Comparison of ENCODE assay signal across 1 cellular context in the genomic region with DNA sequence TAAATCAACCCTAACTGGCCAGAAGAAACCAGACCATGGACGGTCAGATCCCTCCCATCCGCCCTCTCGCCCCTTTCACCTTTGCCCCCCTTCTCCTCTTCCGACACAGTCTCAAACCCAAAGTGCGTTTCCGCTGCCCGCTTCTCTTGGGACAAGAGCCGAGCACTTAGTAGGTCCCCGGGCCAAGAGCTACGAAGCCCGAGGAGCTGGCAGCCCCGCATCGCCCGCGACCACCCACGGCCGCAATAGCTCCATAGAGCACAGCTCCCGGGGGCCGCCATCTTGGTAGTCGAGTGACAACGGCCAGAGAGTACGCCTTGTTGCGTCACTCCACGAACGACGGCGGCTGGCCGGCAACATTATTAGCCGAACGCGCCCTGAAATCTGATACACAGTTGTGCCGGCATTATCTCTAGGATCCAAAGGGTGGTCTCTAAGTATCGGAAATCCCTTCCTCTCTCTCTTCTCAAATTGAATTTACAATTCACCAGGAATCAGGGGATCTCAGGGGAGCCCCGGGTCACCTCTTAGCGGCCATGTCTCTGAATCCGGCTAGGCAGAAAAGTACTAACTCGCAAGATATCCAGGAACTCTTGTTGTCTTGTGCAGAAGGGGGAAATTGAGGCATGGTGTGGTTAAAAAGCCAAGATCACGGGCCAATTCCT.
TF ChIP-seq lines count a peak whose summit lies in the region.

A gene with protein sequence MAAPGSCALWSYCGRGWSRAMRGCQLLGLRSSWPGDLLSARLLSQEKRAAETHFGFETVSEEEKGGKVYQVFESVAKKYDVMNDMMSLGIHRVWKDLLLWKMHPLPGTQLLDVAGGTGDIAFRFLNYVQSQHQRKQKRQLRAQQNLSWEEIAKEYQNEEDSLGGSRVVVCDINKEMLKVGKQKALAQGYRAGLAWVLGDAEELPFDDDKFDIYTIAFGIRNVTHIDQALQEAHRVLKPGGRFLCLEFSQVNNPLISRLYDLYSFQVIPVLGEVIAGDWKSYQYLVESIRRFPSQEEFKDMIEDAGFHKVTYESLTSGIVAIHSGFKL (minus strand): TSS at position 298 of the 665 bp plus-strand sequence. CDS start 17 bp downstream, at position 281.

TF ChIP-seq in HepG2, 621 proteins besides CTCF, POLR2A, EP300 and RAD21 (continued from another document and continues in another):
- TF ChIP-seq SIN3A (IDR thresholded peaks at IDR 0.05; ENCODE audit: borderline replicate concordance, low read depth, low read length): peak; percentile 79
- TF ChIP-seq, protein P1, sequence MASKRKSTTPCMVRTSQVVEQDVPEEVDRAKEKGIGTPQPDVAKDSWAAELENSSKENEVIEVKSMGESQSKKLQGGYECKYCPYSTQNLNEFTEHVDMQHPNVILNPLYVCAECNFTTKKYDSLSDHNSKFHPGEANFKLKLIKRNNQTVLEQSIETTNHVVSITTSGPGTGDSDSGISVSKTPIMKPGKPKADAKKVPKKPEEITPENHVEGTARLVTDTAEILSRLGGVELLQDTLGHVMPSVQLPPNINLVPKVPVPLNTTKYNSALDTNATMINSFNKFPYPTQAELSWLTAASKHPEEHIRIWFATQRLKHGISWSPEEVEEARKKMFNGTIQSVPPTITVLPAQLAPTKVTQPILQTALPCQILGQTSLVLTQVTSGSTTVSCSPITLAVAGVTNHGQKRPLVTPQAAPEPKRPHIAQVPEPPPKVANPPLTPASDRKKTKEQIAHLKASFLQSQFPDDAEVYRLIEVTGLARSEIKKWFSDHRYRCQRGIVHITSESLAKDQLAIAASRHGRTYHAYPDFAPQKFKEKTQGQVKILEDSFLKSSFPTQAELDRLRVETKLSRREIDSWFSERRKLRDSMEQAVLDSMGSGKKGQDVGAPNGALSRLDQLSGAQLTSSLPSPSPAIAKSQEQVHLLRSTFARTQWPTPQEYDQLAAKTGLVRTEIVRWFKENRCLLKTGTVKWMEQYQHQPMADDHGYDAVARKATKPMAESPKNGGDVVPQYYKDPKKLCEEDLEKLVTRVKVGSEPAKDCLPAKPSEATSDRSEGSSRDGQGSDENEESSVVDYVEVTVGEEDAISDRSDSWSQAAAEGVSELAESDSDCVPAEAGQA (IDR thresholded peaks at IDR 0.05; ENCODE audit: low read depth): peak; percentile 92
- TF ChIP-seq, protein P1 (CRISPR knock-in tag; IDR thresholded peaks at IDR 0.05; ENCODE audit: borderline replicate concordance): 0 out of 2 replicates have a peak, but pooled peaks have one; percentile 58
- TF ChIP-seq ZNF646 (CRISPR knock-in tag; IDR thresholded peaks at IDR 0.05): no peak
- TF ChIP-seq PCBP1 (IDR thresholded peaks at IDR 0.05; ENCODE audit: borderline replicate concordance, low read depth, low read length): no peak
- peak; percentile 97 for TF ChIP-seq POLR2G (IDR thresholded peaks at IDR 0.05; ENCODE audit: low read depth, low read length)
- TF ChIP-seq CC2D1A (CRISPR knock-in tag; IDR thresholded peaks at IDR 0.05): no peak
- TF ChIP-seq, protein P2, sequence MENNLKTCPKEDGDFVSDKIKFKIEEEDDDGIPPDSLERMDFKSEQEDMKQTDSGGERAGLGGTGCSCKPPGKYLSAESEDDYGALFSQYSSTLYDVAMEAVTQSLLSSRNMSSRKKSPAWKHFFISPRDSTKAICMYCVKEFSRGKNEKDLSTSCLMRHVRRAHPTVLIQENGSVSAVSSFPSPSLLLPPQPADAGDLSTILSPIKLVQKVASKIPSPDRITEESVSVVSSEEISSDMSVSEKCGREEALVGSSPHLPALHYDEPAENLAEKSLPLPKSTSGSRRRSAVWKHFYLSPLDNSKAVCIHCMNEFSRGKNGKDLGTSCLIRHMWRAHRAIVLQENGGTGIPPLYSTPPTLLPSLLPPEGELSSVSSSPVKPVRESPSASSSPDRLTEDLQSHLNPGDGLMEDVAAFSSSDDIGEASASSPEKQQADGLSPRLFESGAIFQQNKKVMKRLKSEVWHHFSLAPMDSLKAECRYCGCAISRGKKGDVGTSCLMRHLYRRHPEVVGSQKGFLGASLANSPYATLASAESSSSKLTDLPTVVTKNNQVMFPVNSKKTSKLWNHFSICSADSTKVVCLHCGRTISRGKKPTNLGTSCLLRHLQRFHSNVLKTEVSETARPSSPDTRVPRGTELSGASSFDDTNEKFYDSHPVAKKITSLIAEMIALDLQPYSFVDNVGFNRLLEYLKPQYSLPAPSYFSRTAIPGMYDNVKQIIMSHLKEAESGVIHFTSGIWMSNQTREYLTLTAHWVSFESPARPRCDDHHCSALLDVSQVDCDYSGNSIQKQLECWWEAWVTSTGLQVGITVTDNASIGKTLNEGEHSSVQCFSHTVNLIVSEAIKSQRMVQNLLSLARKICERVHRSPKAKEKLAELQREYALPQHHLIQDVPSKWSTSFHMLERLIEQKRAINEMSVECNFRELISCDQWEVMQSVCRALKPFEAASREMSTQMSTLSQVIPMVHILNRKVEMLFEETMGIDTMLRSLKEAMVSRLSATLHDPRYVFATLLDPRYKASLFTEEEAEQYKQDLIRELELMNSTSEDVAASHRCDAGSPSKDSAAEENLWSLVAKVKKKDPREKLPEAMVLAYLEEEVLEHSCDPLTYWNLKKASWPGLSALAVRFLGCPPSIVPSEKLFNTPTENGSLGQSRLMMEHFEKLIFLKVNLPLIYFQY (CRISPR knock-in tag; IDR thresholded peaks at IDR 0.05; ENCODE audit: borderline replicate concordance): no peak
- TF ChIP-seq MTA1 (CRISPR knock-in tag; IDR thresholded peaks at IDR 0.05; ENCODE audit: borderline replicate concordance): peak; percentile 84; the same call in 1 of the 2 replicates
- TF ChIP-seq PAX8 (CRISPR knock-in tag; IDR thresholded peaks at IDR 0.05; ENCODE audit: borderline replicate concordance): peak; percentile 75; the same call in 1 of the 2 replicates
- no peak for TF ChIP-seq ZNF562 (CRISPR knock-in tag; IDR thresholded peaks at IDR 0.05; ENCODE audit: borderline replicate concordance)
- TF ChIP-seq, protein P3, sequence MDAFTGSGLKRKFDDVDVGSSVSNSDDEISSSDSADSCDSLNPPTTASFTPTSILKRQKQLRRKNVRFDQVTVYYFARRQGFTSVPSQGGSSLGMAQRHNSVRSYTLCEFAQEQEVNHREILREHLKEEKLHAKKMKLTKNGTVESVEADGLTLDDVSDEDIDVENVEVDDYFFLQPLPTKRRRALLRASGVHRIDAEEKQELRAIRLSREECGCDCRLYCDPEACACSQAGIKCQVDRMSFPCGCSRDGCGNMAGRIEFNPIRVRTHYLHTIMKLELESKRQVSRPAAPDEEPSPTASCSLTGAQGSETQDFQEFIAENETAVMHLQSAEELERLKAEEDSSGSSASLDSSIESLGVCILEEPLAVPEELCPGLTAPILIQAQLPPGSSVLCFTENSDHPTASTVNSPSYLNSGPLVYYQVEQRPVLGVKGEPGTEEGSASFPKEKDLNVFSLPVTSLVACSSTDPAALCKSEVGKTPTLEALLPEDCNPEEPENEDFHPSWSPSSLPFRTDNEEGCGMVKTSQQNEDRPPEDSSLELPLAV (CRISPR knock-in tag; conservative IDR thresholded peaks at IDR 0.05; ENCODE audit: low read depth): no peak
- TF ChIP-seq ZNF136 (CRISPR knock-in tag; IDR thresholded peaks at IDR 0.05; ENCODE audit: low read depth): no peak
- TF ChIP-seq FOXA3 (CRISPR knock-in tag; IDR thresholded peaks at IDR 0.05): peak; percentile 56; the same call in 1 of the 2 replicates
- 0 out of 2 replicates have a peak, but pooled peaks have one; percentile 31 for TF ChIP-seq HOXA7 (CRISPR knock-in tag; IDR thresholded peaks at IDR 0.05)
- no peak for TF ChIP-seq ZNF841 (CRISPR knock-in tag; IDR thresholded peaks at IDR 0.05; ENCODE audit: borderline replicate concordance)
- TF ChIP-seq ZNF749 (CRISPR knock-in tag; IDR thresholded peaks at IDR 0.05; ENCODE audit: borderline replicate concordance): peak; percentile 32; the same call in 1 of the 2 replicates
- TF ChIP-seq SYNCRIP (IDR thresholded peaks at IDR 0.05; ENCODE audit: insufficient read depth, low read depth, low read length): no peak
- no peak for TF ChIP-seq KDM4B (CRISPR knock-in tag; IDR thresholded peaks at IDR 0.05)
- TF ChIP-seq ZBTB38 (CRISPR knock-in tag; IDR thresholded peaks at IDR 0.05): peak; percentile 87
- no peak; the same call in 1 of the 2 replicates for TF ChIP-seq RARA (CRISPR knock-in tag; IDR thresholded peaks at IDR 0.05)
- no peak for TF ChIP-seq TBX3 (IDR thresholded peaks at IDR 0.05; ENCODE audit: borderline replicate concordance)
- no peak; the same call in 1 of the 2 replicates for TF ChIP-seq ZNF460 (CRISPR knock-in tag; IDR thresholded peaks at IDR 0.05; ENCODE audit: borderline replicate concordance)
- TF ChIP-seq FOSL2 (CRISPR knock-in tag; IDR thresholded peaks at IDR 0.05): peak; percentile 74
- TF ChIP-seq, protein P4, sequence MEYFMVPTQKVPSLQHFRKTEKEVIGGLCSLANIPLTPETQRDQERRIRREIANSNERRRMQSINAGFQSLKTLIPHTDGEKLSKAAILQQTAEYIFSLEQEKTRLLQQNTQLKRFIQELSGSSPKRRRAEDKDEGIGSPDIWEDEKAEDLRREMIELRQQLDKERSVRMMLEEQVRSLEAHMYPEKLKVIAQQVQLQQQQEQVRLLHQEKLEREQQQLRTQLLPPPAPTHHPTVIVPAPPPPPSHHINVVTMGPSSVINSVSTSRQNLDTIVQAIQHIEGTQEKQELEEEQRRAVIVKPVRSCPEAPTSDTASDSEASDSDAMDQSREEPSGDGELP (IDR thresholded peaks at IDR 0.05; ENCODE audit: borderline replicate concordance, low read depth): no peak
- peak; percentile 57; the same call in 1 of the 2 replicates for TF ChIP-seq NR2F6 (IDR thresholded peaks at IDR 0.05)
- peak; percentile 75; the same call in 1 of the 2 replicates for TF ChIP-seq NR2F6 (CRISPR knock-in tag; IDR thresholded peaks at IDR 0.05)
- TF ChIP-seq RBFOX2 (IDR thresholded peaks at IDR 0.05; ENCODE audit: low read depth, low read length): peak; percentile 87
- TF ChIP-seq ADNP (CRISPR knock-in tag; IDR thresholded peaks at IDR 0.05): no peak
- TF ChIP-seq MXI1 (IDR thresholded peaks at IDR 0.05; ENCODE audit: borderline replicate concordance, low read depth, low read length): peak; percentile 72; the same call in 1 of the 3 replicates
- TF ChIP-seq PHF21A (CRISPR knock-in tag; IDR thresholded peaks at IDR 0.05): peak; percentile 77
- TF ChIP-seq ZSCAN31 (CRISPR knock-in tag; IDR thresholded peaks at IDR 0.05; ENCODE audit: low read depth): 0 out of 2 replicates have a peak, but pooled peaks have one; percentile 38
- 0 out of 2 replicates have a peak, but pooled peaks have one; percentile 85 for TF ChIP-seq ZNF431 (CRISPR knock-in tag; IDR thresholded peaks at IDR 0.05; ENCODE audit: borderline replicate concordance, low read depth)
- TF ChIP-seq ZBTB21 (CRISPR knock-in tag; IDR thresholded peaks at IDR 0.05): peak; percentile 87; the same call in 1 of the 2 replicates
- TF ChIP-seq NFE2L2 (IDR thresholded peaks at IDR 0.05; ENCODE audit: low read length): no peak
- TF ChIP-seq CREM (IDR thresholded peaks at IDR 0.05): peak; percentile 92
- TF ChIP-seq CREM (CRISPR knock-in tag; IDR thresholded peaks at IDR 0.05): peak; percentile 42; the same call in 1 of the 2 replicates
